Comparison of ENCODE assay signal across 9 cellular contexts in genomic region chr14:34013714-34014055, GRCh38.
DNase-seq lines count a peak whose midpoint lies in the region; ATAC-seq and TF ChIP-seq lines count a peak whose summit lies in the region.
"Had no signal": no experiment of that assay in that cellular context is flagged by ENCODE, and none has a peak within 500 bp of the region (broad histone marks: within the 10 kb centered on the region; RNA-seq: fewer than 3 reads in every experiment).

No MANE protein-coding gene starts in this region.

- POLR2A ChIA-PET in OCI-LY7 (lab: Charles Lee): interaction anchor here (0.7 kb wide), 1 partner anchor 9 kb away, joined by 3 read pairs; no protein-coding TSS in a partner anchor

- H3K4me3 ChIP-seq in OCI-LY7 (ENCODE audit: low read depth, low read length, poor library complexity, severe bottlenecking) (no peak overlapping the region), gastroesophageal sphincter (no peak overlapping the region)

- no peaks in the 10 kb centered on the region for H3K27me3 ChIP-seq in gastroesophageal sphincter

- H3K4me3 Mint-ChIP-seq in CD14-positive monocyte: peak overlapping the region in 1 of 2 donors; percentile 26
- H3K4me3 Mint-ChIP-seq: activated B cell treated with CpG ODN at 0.5 μM for 24 hours had no signal

- no peaks in the 10 kb centered on the region for H3K27me3 Mint-ChIP-seq in CD14-positive monocyte (ENCODE audit: low read depth in 3 of 3)

- DNase-seq in CD14-positive monocyte (ENCODE audit: low spot score) (no peak), NOMO-1 treated with dmso at 0.1 percent for 144 hours (lab: John Stamatoyannopoulos, UW; ENCODE audit: unreplicated experiment) (peak; percentile 77), SW480 (ENCODE audit: low spot score) (no peak), OCI-LY7 (ENCODE audit: low spot score) (no peak), head of caudate nucleus (no peak)
- DNase-seq: activated B cell treated with CpG ODN at 0.5 μM for 24 hours had no signal

- no peaks in the 10 kb centered on the region for H3K9me3 ChIP-seq in OCI-LY7 (ENCODE audit: low read length)
- no peaks in the 10 kb centered on the region for H3K9me3 ChIP-seq in gastroesophageal sphincter

- H3K9me3 Mint-ChIP-seq in CD14-positive monocyte: peaks cover 0 to 4% (median 2%) of the 10 kb centered on the region in 7 donors
- H3K9me3 Mint-ChIP-seq: activated B cell treated with CpG ODN at 0.5 μM for 24 hours had no signal

- peak overlapping the region; percentile 78 to 89 (median 86) for H3K27ac Mint-ChIP-seq in CD14-positive monocyte

- H3K9me2 ChIP-seq in OCI-LY7 (ENCODE audit: insufficient read depth, low read length): no peaks in the 10 kb centered on the region

- no peaks in the 10 kb centered on the region for H4K20me1 ChIP-seq in OCI-LY7 (ENCODE audit: insufficient read depth, low read length)

- no TSS peak for BruUV-seq in OCI-LY7 (replicated peaks; lab: Mats Ljungman, UMichigan)

- CTCF ChIA-PET in OCI-LY7 (lab: Charles Lee; ENCODE audit: unreplicated experiment): no interaction called here

- H3K36me3 Mint-ChIP-seq in CD14-positive monocyte: no peaks in the 10 kb centered on the region

- TF ChIP-seq CTCF in CD14-positive monocyte (IDR thresholded peaks at IDR 0.05): no peak
- TF ChIP-seq CTCF in OCI-LY7 (conservative IDR thresholded peaks at IDR 0.05; ENCODE audit: low read length): no peak
- no peak for TF ChIP-seq CTCF in gastroesophageal sphincter (IDR thresholded peaks at IDR 0.05)

- intact Hi-C loops in CD14-positive monocyte (cut with micrococcal nuclease) (loop anchor here in 1 of 2 donors (10.0 kb wide), 1 partner anchor 1939 kb away; the partner anchor contains the start of gene ARHGAP5), OCI-LY7 (cut with micrococcal nuclease; ENCODE audit: unreplicated experiment) (no loop called here), head of caudate nucleus (cut with DNase I) (loop anchor here (10.0 kb wide), 1 partner anchor 59 kb away; the partner anchor contains the start of gene EGLN3)

- no peaks in the 10 kb centered on the region for H3K79me2 ChIP-seq in OCI-LY7 (ENCODE audit: insufficient read depth, low read depth, low read length)

- ATAC-seq in GM19324 (IDR thresholded peaks at IDR 0.05; ENCODE audit: low FRiP score, unreplicated experiment) (peak; percentile 58), HG03095 (IDR thresholded peaks at IDR 0.05; ENCODE audit: unreplicated experiment) (peak; percentile 30), gastroesophageal sphincter (no peak)

- H3K4me1 ChIP-seq in OCI-LY7 (ENCODE audit: insufficient read depth, low read length, poor library complexity, severe bottlenecking) (no peaks in the 10 kb centered on the region), gastroesophageal sphincter (no peaks in the 10 kb centered on the region)

- no peak overlapping the region for H3K27ac ChIP-seq in OCI-LY7 (ENCODE audit: low read depth, low read length, poor library complexity, severe bottlenecking)
- no peak overlapping the region for H3K27ac ChIP-seq in gastroesophageal sphincter

- no peak for TF ChIP-seq POLR2A in gastroesophageal sphincter (IDR thresholded peaks at IDR 0.05)

- H2AFZ ChIP-seq in OCI-LY7 (ENCODE audit: low read length): no peak overlapping the region

- no peak overlapping the region for H3K4me2 ChIP-seq in OCI-LY7 (ENCODE audit: low read length)

- no peak for TF ChIP-seq EP300 in gastroesophageal sphincter (IDR thresholded peaks at IDR 0.05)

- H3K36me3 ChIP-seq in OCI-LY7 (ENCODE audit: insufficient read depth, low read length) (no peaks in the 10 kb centered on the region), gastroesophageal sphincter (no peaks in the 10 kb centered on the region)

- WGBS in gastroesophageal sphincter (ENCODE audit: low coverage in 1 of 2), 2 donors: 56 to 81% methylated on average over 2 to 5 of the region's 5 CpGs

- H3K4me1 Mint-ChIP-seq in CD14-positive monocyte: peaks cover 38% of the 10 kb centered on the region
